Comparison of ENCODE assay signal across 29 cellular contexts in the genomic region with DNA sequence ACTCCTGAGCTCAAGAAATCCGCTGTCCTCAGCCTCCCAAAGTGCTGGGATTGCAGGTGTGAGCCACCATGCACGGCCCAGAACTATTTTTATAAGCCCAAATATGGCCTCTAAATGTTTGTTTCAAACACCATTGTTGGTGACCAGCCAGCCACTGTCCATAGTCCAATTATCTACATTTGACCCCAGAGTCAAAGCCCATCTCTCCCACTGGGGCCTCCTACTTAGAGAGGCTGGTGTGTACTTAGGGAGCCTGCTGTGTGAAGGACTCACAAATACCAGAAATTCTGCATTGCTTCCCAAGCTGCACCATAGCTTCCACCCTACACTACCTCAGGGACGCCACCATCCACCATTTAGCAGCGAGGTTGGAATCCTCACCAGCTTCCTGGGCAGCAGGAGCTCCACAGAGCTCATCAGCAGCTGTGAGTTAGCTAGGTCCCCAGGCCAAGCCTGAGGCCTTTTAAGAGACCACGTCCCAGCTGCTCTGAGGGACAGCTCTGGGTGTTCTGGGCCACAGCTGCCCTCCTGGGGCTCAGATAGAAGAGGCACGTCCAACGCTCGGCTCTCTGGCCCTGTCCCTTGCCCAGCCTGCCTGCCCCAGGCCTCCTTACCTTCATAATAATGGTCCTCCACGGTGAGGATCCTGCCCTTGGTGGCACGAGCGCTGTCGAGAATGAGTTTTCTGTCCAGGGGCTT.
"Had no signal": no experiment of that assay in that cellular context is flagged by ENCODE, and none has a peak within 500 bp of the region (broad histone marks: within the 10 kb centered on the region; RNA-seq: fewer than 3 reads in every experiment).

No MANE protein-coding gene starts in this region.

- H3K4me1 Mint-ChIP-seq: naive B cell, nephron progenitor cell had no signal

- H3K36me3 Mint-ChIP-seq: activated naive CD4-positive, alpha-beta T cell treated with anti-CD3 and anti-CD28 coated beads, Interleukin-2, amount 50 U/mL, for 72 hours had no signal

- DNase-seq: activated CD4-positive, alpha-beta T cell treated with anti-CD3 and anti-CD28 coated beads for 48 hours; activated CD4-positive, alpha-beta T cell treated with anti-CD3 and anti-CD28 coated beads, Interleukin-2, amount 50 U/mL, for 48 hours; activated CD8-positive, alpha-beta memory T cell treated with anti-CD3 and anti-CD28 coated beads for 24 hours; activated gamma-delta T cell; central memory CD4-positive, alpha-beta T cell; esophagus squamous epithelium; foreskin melanocyte; heart right ventricle; left cardiac atrium; mammary epithelial cell; naive B cell; nephron progenitor cell; stimulated activated CD4-positive, alpha-beta T cell treated with anti-CD3 and anti-CD28 coated beads, Interleukin-2, amount 100 ng/mL, for 48 hours; T1000; WERI-Rb-1 had no signal

- H3K27ac Mint-ChIP-seq: dendritic cell treated with granulocyte-macrophage colony-stimulating factor and Interleukin-4, amounts not matched to agents 40 ng/mL and 50 ng/mL, for 4 days; nephron progenitor cell; stimulated activated naive CD8-positive, alpha-beta T cell treated with anti-CD3 and anti-CD28 coated beads, Interleukin-15, Interleukin-2, amounts not matched to agents 100 ng/mL and 50 ng/mL, for 24 hours; type B pancreatic cell had no signal

- H3K27me3 ChIP-seq: breast epithelium, esophagus squamous epithelium, heart right ventricle, pancreas, spleen, vagina had no signal

- H3K27me3 Mint-ChIP-seq: dendritic cell treated with granulocyte-macrophage colony-stimulating factor and Interleukin-4, amounts not matched to agents 40 ng/mL and 50 ng/mL, for 4 days; naive B cell; stimulated activated naive CD8-positive, alpha-beta T cell treated with anti-CD3 and anti-CD28 coated beads, Interleukin-15, Interleukin-2, amounts not matched to agents 100 ng/mL and 50 ng/mL, for 24 hours; type B pancreatic cell had no signal

- FAIRE-seq: endometrium, keratinocyte, pancreas had no signal

- H3K4me3 ChIP-seq: breast epithelium, esophagus squamous epithelium, heart right ventricle, pancreas, psoas muscle, spleen, thoracic aorta, vagina had no signal

- H3K4me3 Mint-ChIP-seq: dendritic cell treated with granulocyte-macrophage colony-stimulating factor and Interleukin-4, amounts not matched to agents 40 ng/mL and 50 ng/mL, for 4 days; naive B cell; nephron progenitor cell; stimulated activated naive CD8-positive, alpha-beta T cell treated with anti-CD3 and anti-CD28 coated beads, Interleukin-15, Interleukin-2, amounts not matched to agents 100 ng/mL and 50 ng/mL, for 24 hours; type B pancreatic cell had no signal

- H3K27ac ChIP-seq: breast epithelium, epithelial cell of prostate, esophagus squamous epithelium, heart right ventricle, pancreas, psoas muscle, thoracic aorta, vagina, WERI-Rb-1 had no signal

- H3K9me3 Mint-ChIP-seq: activated naive CD4-positive, alpha-beta T cell treated with anti-CD3 and anti-CD28 coated beads, Interleukin-2, amount 50 U/mL, for 72 hours; dendritic cell treated with granulocyte-macrophage colony-stimulating factor and Interleukin-4, amounts not matched to agents 40 ng/mL and 50 ng/mL, for 4 days; naive B cell; nephron progenitor cell; stimulated activated naive CD8-positive, alpha-beta T cell treated with anti-CD3 and anti-CD28 coated beads, Interleukin-15, Interleukin-2, amounts not matched to agents 100 ng/mL and 50 ng/mL, for 24 hours; type B pancreatic cell had no signal

- H3K4me1 ChIP-seq: breast epithelium, esophagus squamous epithelium, heart right ventricle, pancreas, psoas muscle, vagina had no signal

- H3K9me3 ChIP-seq: breast epithelium, esophagus squamous epithelium, heart right ventricle, pancreas, psoas muscle, spleen, thoracic aorta, vagina had no signal

- ATAC-seq: activated CD4-positive, CD25-positive, alpha-beta regulatory T cell treated with anti-CD3 and anti-CD28 coated beads, Interleukin-2, amount 50 U/mL, for 24 hours; activated naive CD4-positive, alpha-beta T cell treated with anti-CD3 and anti-CD28 coated beads, Interleukin-2, amount 50 U/mL, for 72 hours; heart right ventricle; left cardiac atrium; pancreas; psoas muscle had no signal
